Comparison of ENCODE assay signal across 1 cellular context in genomic region chr10:15069230-15069629, GRCh38.
TF ChIP-seq lines count a peak whose summit lies in the region.

No MANE protein-coding gene starts in this region.

TF ChIP-seq in HepG2, 621 proteins besides CTCF, POLR2A, EP300 and RAD21:
- TF ChIP-seq ZNF549 (CRISPR knock-in tag; IDR thresholded peaks at IDR 0.05) (no peak), ZNF280B (CRISPR knock-in tag; IDR thresholded peaks at IDR 0.05; ENCODE audit: borderline replicate concordance) (no peak), SAFB2 (CRISPR knock-in tag; IDR thresholded peaks at IDR 0.05; ENCODE audit: borderline replicate concordance, low read depth) (no peak), CSRNP2 (CRISPR knock-in tag; conservative IDR thresholded peaks at IDR 0.05; ENCODE audit: low read depth) (no peak), STAG1 (CRISPR knock-in tag; IDR thresholded peaks at IDR 0.05) (peak; percentile 39), GABPA (IDR thresholded peaks at IDR 0.05; ENCODE audit: low read depth, low read length) (no peak), GABPA (CRISPR knock-in tag; IDR thresholded peaks at IDR 0.05; ENCODE audit: low read depth) (no peak)
